ENCODE assay signal across 9 cellular contexts in genomic region chr12:93990832-93991748, GRCh38.
DNase-seq lines count a peak whose midpoint lies in the region; FAIRE-seq and TF ChIP-seq lines count a peak whose summit lies in the region.
"Had no signal": no experiment of that assay in that cellular context is flagged by ENCODE, and none has a peak within 500 bp of the region (broad histone marks: within the 10 kb centered on the region; RNA-seq: fewer than 3 reads in every experiment).

No MANE protein-coding gene starts in this region.

- in situ Hi-C loops in GM13976 (cut with MboI; ENCODE audit: low sequenced_read_pairs, unreplicated experiment) = loop anchor here (25.0 kb wide), 1 partner anchor 429 kb away; the partner anchor contains the start of gene SOCS2

- no peak overlapping the region for H3K4me3 ChIP-seq in MG63
- H3K4me3 ChIP-seq in kidney (ENCODE audit: low read length in 2 of 2) = no peak overlapping the region

- intact Hi-C loops in kidney (cut with DNase I) = no loop called here

- peak; percentile 41 for TF ChIP-seq CTCF in kidney (IDR thresholded peaks at IDR 0.05; ENCODE audit: borderline replicate concordance, extremely low read depth, insufficient read depth)
- no peak for TF ChIP-seq CTCF in GM13976 (IDR thresholded peaks at IDR 0.05; ENCODE audit: borderline replicate concordance, control extremely low read depth, extremely low read depth, insufficient read depth, missing control alignments)

- H3K27me3 ChIP-seq in MG63 = no peaks in the 10 kb centered on the region

- peaks cover 3% of the 10 kb centered on the region; the same call in 1 of the 2 replicates for H3K9me3 ChIP-seq in MG63
- no peaks in the 10 kb centered on the region for H3K9me3 ChIP-seq in kidney (ENCODE audit: control insufficient read depth in 1 of 2, low read length in 2 of 2)

- no peaks in the 10 kb centered on the region for H3K36me3 ChIP-seq in MG63
- no peaks in the 10 kb centered on the region for H3K36me3 ChIP-seq in kidney (ENCODE audit: control insufficient read depth in 1 of 2, insufficient read depth in 2 of 2, low read length in 2 of 2)

- DNase-seq in MG63 (peak; percentile 11), caudate nucleus (lab: John Stamatoyannopoulos, UW) (peak in 47 of 61 donors; percentile 2 to 78 (median 26)), kidney (peak; percentile 77), stromal cell of bone marrow (ENCODE audit: low read depth) (peak; percentile 29), GM13976 (ENCODE audit: low spot score) (no peak), amniotic stem cell (lab: John Stamatoyannopoulos, UW) (no peak), NCI-H2196 (lab: John Stamatoyannopoulos, UW; ENCODE audit: unreplicated experiment) (no peak), activated gamma-delta T cell (lab: John Stamatoyannopoulos, UW) (no peak)
- DNase-seq: activated naive CD4-positive, alpha-beta T cell treated with anti-CD3 and anti-CD28 coated beads, Interleukin-2, amount 50 U/mL, for 16 hours had no signal

- no peak for FAIRE-seq in kidney (lab: Jason Lieb, UNC)

- no peaks in the 10 kb centered on the region for H3K4me1 ChIP-seq in kidney (ENCODE audit: control insufficient read depth in 1 of 2, insufficient read depth in 1 of 2, low read depth in 1 of 2, low read length in 2 of 2)

- H3K27ac ChIP-seq in caudate nucleus (ENCODE audit: low read depth, low read length) (no peak overlapping the region), kidney (ENCODE audit: low read depth in 2 of 2, low read length in 2 of 2) (no peak overlapping the region)

- H3K9ac ChIP-seq in kidney (ENCODE audit: low read length in 2 of 2) = no peak overlapping the region

Comparison
In these comparisons a context has a peak if more than half of its experiments do, and no peak if none do; other contexts are left out.
1. DNase-seq: peak in MG63 (single experiment), caudate nucleus (47 of 61), kidney (single experiment) and stromal cell of bone marrow (single experiment); none in GM13976 (single experiment), amniotic stem cell (single experiment), NCI-H2196 (single experiment) and activated gamma-delta T cell (single experiment).